8 cellular contexts compared by ENCODE assay signal in the genomic region with DNA sequence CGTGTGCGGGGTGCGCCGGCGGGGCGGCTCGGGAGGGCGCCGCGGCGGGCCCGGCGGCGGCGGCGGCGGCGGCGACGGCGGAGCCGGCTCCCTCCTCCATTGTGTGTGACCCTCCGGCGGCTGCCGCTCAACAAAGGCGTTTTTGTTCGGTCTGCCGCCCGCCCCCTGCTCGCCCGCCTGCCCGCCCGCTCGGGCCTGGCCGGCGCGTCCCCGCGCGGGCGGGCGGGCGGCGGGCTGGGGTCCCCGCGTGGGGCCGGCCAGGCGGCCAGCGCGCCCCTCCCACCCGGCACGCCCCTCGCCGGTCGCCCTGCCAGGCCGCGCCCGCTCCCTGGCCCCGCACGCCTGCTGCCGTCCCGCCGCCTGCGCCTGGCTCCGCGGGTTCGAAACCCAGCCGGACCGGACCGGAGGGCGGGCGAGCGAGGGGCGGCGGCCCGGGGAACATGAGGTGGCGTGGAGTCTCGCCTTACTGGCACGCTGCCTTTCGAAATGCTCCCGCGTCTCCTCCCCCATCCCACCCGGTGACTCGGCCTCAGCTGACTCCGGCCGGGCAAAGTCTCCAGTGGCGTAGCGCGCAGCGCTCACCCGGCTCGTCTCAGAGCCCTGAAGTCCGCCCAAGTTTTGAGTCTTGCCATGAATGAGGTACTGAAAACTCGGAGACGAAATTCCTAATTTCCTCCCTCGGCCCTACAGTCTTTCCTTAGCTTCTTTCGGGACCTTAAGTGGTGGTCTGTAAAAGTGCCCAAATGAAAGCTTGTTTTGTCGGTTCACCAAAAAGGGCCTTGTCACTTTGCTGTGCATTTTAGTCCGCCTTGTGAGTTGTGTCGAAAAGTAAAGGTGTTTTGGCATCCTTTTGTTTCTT. TPM values are rescaled to one million over a fixed set of nuclear protein-coding genes. Genes with fewer than 3 reads are reported as not detected.
DNase-seq lines count a peak whose midpoint lies in the region; ATAC-seq and TF ChIP-seq lines count a peak whose summit lies in the region.

No MANE protein-coding gene starts in this region.

- H3F3A ChIP-seq in SU-DHL-6 (ENCODE audit: insufficient read depth), result peaks cover 17% of the 10 kb centered on the region

- H3K4me3 ChIP-seq in SU-DHL-6 (ENCODE audit: insufficient read depth, low read length, poor library complexity, severe bottlenecking) (peak overlapping the region; percentile 83), upper lobe of right lung (peak overlapping the region; percentile 63)

- 0 out of 2 replicates have a peak, but pooled peaks cover 6% of the 10 kb centered on the region for H4K20me1 ChIP-seq in SU-DHL-6 (ENCODE audit: low read depth, low read length)

- no peaks in the 10 kb centered on the region for H3K9me2 ChIP-seq in SU-DHL-6 (replicated peaks; ENCODE audit: insufficient read depth, low read length)

- DNase-seq in DMS79 treated with DMSO at 0.1 percent for 48 hours (lab: John Stamatoyannopoulos, UW) (peak; percentile 22), HUDEP-2 (lab: John Stamatoyannopoulos, UW; ENCODE audit: unreplicated experiment in 76 of 76) (peak in 72 of 76 experiments; percentile 15 to 85 (median 69)), left cardiac atrium (peak; percentile 90), progenitor cell of endocrine pancreas (ENCODE audit: low spot score, unreplicated experiment) (peak; percentile 58), upper lobe of right lung (peak; percentile 94)

- no peaks in the 10 kb centered on the region for H3K9me3 ChIP-seq in SU-DHL-6 (ENCODE audit: insufficient read depth, low read length)
- no peaks in the 10 kb centered on the region for H3K9me3 ChIP-seq in upper lobe of right lung

- ATAC-seq in GM21390 (IDR thresholded peaks at IDR 0.05; ENCODE audit: unreplicated experiment) (peak; percentile 51), left cardiac atrium (peak; percentile 80 to 83), upper lobe of right lung (peak; percentile 87)

- peak overlapping the region; percentile 96 for H3K4me3 Mint-ChIP-seq in progenitor cell of endocrine pancreas (ENCODE audit: low read depth)

- peak overlapping the region; percentile 100 for H3K27ac Mint-ChIP-seq in progenitor cell of endocrine pancreas

- no peaks in the 10 kb centered on the region for H3K36me3 Mint-ChIP-seq in progenitor cell of endocrine pancreas (ENCODE audit: insufficient read depth)

- WGBS in adipose tissue, 3 donors, result 0 to 1% (median 0%) methylated on average over 35 to 100 of the region's 100 CpGs

- H3K27ac ChIP-seq in SU-DHL-6 (ENCODE audit: low read depth, low read length) (peak overlapping the region; percentile 83), adipose tissue (ENCODE audit: low read depth, low read length) (peak overlapping the region; percentile 99), upper lobe of right lung (peak overlapping the region; percentile 91)

- no peak for TF ChIP-seq CTCF in SU-DHL-6 (IDR thresholded peaks at IDR 0.05; ENCODE audit: insufficient read depth, low read length, poor library complexity, severe bottlenecking)
- no peak for TF ChIP-seq CTCF in progenitor cell of endocrine pancreas (IDR thresholded peaks at IDR 0.05; ENCODE audit: unreplicated experiment)
- TF ChIP-seq CTCF in upper lobe of right lung (IDR thresholded peaks at IDR 0.05), result no peak

- peaks cover 22% of the 10 kb centered on the region for H3K4me1 ChIP-seq in upper lobe of right lung

- H3K27me3 ChIP-seq in SU-DHL-6 (ENCODE audit: low read length) (no peaks in the 10 kb centered on the region), upper lobe of right lung (no peaks in the 10 kb centered on the region)

- H3K27me3 Mint-ChIP-seq in progenitor cell of endocrine pancreas, result no peaks in the 10 kb centered on the region

- H3K36me3 ChIP-seq in SU-DHL-6 (ENCODE audit: low read length) (no peaks in the 10 kb centered on the region), upper lobe of right lung (no peaks in the 10 kb centered on the region)

- H3K4me2 ChIP-seq in SU-DHL-6 (ENCODE audit: low read depth, low read length, poor library complexity, severe bottlenecking), result peak overlapping the region; percentile 97

- H3K9ac ChIP-seq in SU-DHL-6 (ENCODE audit: low read length), result peak overlapping the region; percentile 65

- peaks cover 21% of the 10 kb centered on the region for H3K4me1 Mint-ChIP-seq in progenitor cell of endocrine pancreas (ENCODE audit: low read depth)

- H2AFZ ChIP-seq in SU-DHL-6 (ENCODE audit: low read depth, low read length, severe bottlenecking), result peak overlapping the region; percentile 66

- intact Hi-C loops in left cardiac atrium (cut with DNase I), result no loop called here
- intact Hi-C loops in upper lobe of right lung (cut with DNase I), result no loop called here

- peaks cover 51% of the 10 kb centered on the region for H3K79me2 ChIP-seq in SU-DHL-6 (ENCODE audit: insufficient read depth, low read length)

- H3K9me3 Mint-ChIP-seq in progenitor cell of endocrine pancreas (ENCODE audit: low read depth), result no peaks in the 10 kb centered on the region

RNA-seq across cellular contexts. Expression of gene MAPK6, which starts 0.6 kb away (rescaled TPM):
- polyA plus RNA-seq in adipose tissue, result 10 to 100 TPM in 2 of 3 donors, 1 to 10 TPM in 1; 4.1 to 11.3 (median 10.1) TPM
- total RNA-seq in left cardiac atrium, result 10 to 100 TPM; 16.6 to 21.5 TPM
- 79.4 and 91.7 TPM in 2 replicates for total RNA-seq in progenitor cell of endocrine pancreas
- total RNA-seq in upper lobe of right lung, result 20.9 TPM

RNA-seq across cellular contexts. Expression of gene LEO1, which starts 48.0 kb away (rescaled TPM):
- polyA plus RNA-seq in adipose tissue, result 10 to 100 TPM in 1 of 3 donors, 1 to 10 TPM in 2; 7.2 to 11.2 (median 9.2) TPM
- 10 to 100 TPM in 1 of 2 donors, 1 to 10 TPM in 1; 9.8 to 10.8 TPM for total RNA-seq in left cardiac atrium
- 24.7 and 25.7 TPM in 2 replicates for total RNA-seq in progenitor cell of endocrine pancreas
- 13.2 TPM for total RNA-seq in upper lobe of right lung

Comparison
In these comparisons a context has a peak if more than half of its experiments do, and no peak if none do; other contexts are left out.
1. Peak in every context shown above with its lines: DNase-seq, ATAC-seq, H3K4me3 ChIP-seq and H3K27ac ChIP-seq.
2. DNase-seq: peak in every context shown above with its lines; median percentile 94 in upper lobe of right lung; 90 in left cardiac atrium; 69 in HUDEP-2; 58 in progenitor cell of endocrine pancreas; 22 in DMS79 treated with DMSO at 0.1 percent for 48 hours.